Comparison of ENCODE assay signal across 8 cellular contexts in the genomic region with DNA sequence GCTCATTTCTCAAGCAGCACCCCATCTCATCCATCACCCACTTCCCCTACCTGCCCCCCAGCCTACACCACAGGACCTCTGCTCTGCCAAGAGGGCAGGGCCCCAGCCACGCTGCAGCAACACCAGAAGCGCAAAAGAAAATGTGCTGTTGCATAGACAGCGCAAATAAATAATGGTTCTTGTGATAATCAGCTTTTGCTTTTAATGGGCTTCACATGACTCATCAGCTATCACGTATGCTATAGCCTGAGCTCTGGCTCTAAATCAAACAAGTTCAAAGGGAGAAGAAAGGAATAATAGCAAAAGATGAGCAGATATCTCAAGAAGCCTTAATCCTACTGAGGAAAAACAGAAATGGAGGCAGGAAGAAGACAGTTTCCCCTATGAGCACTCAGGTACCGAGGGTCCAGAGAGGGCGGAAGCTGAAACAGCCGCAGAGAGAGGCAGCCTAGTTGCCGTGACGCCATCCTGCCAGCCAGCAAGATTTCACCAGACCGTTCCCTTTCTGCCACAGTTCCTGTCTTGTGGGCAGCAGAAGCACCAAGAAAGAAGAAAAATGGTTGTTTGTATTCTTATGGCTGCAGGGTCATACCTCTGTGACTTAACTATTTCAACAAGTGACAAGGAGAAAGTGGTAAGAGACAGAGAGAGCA. TPM values are rescaled to one million over a fixed set of nuclear protein-coding genes. Genes with fewer than 3 reads are reported as not detected.
DNase-seq lines count a peak whose midpoint lies in the region; ATAC-seq, FAIRE-seq and TF ChIP-seq lines count a peak whose summit lies in the region.

No MANE protein-coding gene starts in this region.

- H3K27ac Mint-ChIP-seq in stimulated activated naive CD8-positive, alpha-beta T cell treated with anti-CD3 and anti-CD28 coated beads, Interleukin-15, amount 100 ng/mL, for 72 hours: peak overlapping the region; percentile 94 to 95

- in situ Hi-C loops in ACHN (cut with HindIII; ENCODE audit: low pct_ligation_motif_present, low pct_unique_long_range_greater_than_20kb, low sequenced_read_pairs): no loop called here

- peaks cover 0 to 1% of the 10 kb centered on the region in 2 donors for H3K9me3 Mint-ChIP-seq in stimulated activated naive CD8-positive, alpha-beta T cell treated with anti-CD3 and anti-CD28 coated beads, Interleukin-15, amount 100 ng/mL, for 72 hours

- peak; percentile 86 for FAIRE-seq in GM12891 (lab: Jason Lieb, UNC)

- DNase-seq in GM12891 (ENCODE audit: insufficient read length, low spot score) (no peak), NOMO-1 treated with dmso at 0.1 percent for 144 hours (lab: John Stamatoyannopoulos, UW; ENCODE audit: unreplicated experiment) (peak; percentile 89), left lung (peak; percentile 78 to 88), kidney tubule cell (ENCODE audit: low spot score) (no peak), ACHN (no peak)
- DNase-seq in activated effector memory CD4-positive, alpha-beta T cell treated with Interleukin-2 at 50 U/mL for 16 hours: peak; percentile 58
- DNase-seq in stimulated activated naive CD8-positive, alpha-beta T cell treated with anti-CD3 and anti-CD28 coated beads, Interleukin-15, amount 100 ng/mL, for 72 hours: peak; percentile 59 to 78

- no peaks in the 10 kb centered on the region for H3K9me3 ChIP-seq in left lung

- peaks cover 73% of the 10 kb centered on the region for H3K4me1 Mint-ChIP-seq in stimulated activated naive CD8-positive, alpha-beta T cell treated with anti-CD3 and anti-CD28 coated beads, Interleukin-15, amount 100 ng/mL, for 72 hours

- intact Hi-C loops in left lung (cut with DNase I): no loop called here

- H3K4me3 Mint-ChIP-seq in stimulated activated naive CD8-positive, alpha-beta T cell treated with anti-CD3 and anti-CD28 coated beads, Interleukin-15, amount 100 ng/mL, for 72 hours: peak overlapping the region; percentile 75 to 80

- H3K27me3 ChIP-seq in left lung: no peaks in the 10 kb centered on the region

- H3K4me3 ChIP-seq in left lung: peak overlapping the region in 1 of 2 donors; percentile 17

- peak overlapping the region; percentile 47 to 84 for H3K27ac ChIP-seq in left lung

- no peaks in the 10 kb centered on the region for H3K27me3 Mint-ChIP-seq in stimulated activated naive CD8-positive, alpha-beta T cell treated with anti-CD3 and anti-CD28 coated beads, Interleukin-15, amount 100 ng/mL, for 72 hours

- H3K4me1 ChIP-seq in left lung: peaks cover 0 to 60% of the 10 kb centered on the region in 2 donors

- TF ChIP-seq POLR2A in GM12891 (IDR thresholded peaks at IDR 0.05; ENCODE audit: low read depth, low read length): no peak

- H3K36me3 ChIP-seq in left lung: peaks cover 2 to 5% of the 10 kb centered on the region in 2 donors

- TF ChIP-seq CTCF in left lung (IDR thresholded peaks at IDR 0.05): no peak

- ATAC-seq in HG02678 (IDR thresholded peaks at IDR 0.05; ENCODE audit: unreplicated experiment) (peak; percentile 95), left lung (peak; percentile 79)
- peak; percentile 98 for ATAC-seq in stimulated activated naive CD8-positive, alpha-beta T cell treated with anti-CD3 and anti-CD28 coated beads, Interleukin-15, amount 100 ng/mL, for 72 hours

TF ChIP-seq in GM12891, 5 proteins besides CTCF, POLR2A, EP300 and RAD21:
- peak; percentile 48 for TF ChIP-seq SPI1 (IDR thresholded peaks at IDR 0.05; ENCODE audit: low read depth, low read length)
- no peak for TF ChIP-seq PAX5 (IDR thresholded peaks at IDR 0.05; ENCODE audit: insufficient read depth, low read length, severe bottlenecking)

RNA-seq across cellular contexts. Expression of gene RAB27A, which starts 22.1 kb away (rescaled TPM):
- 14.4 TPM for polyA plus RNA-seq in GM12891 (2012; ENCODE audit: low read depth, missing spikeins)
- 10 to 100 TPM; 58.1 to 85.7 TPM for total RNA-seq in left lung

RNA-seq across cellular contexts. Expression of gene PIGBOS1, which starts 51.4 kb away (rescaled TPM):
- polyA plus RNA-seq in GM12891 (2012; ENCODE audit: low read depth, missing spikeins): 11.6 TPM
- 10 to 100 TPM in 1 of 2 donors, 1 to 10 TPM in 1; 9.8 to 12.7 TPM for total RNA-seq in left lung

RNA-seq across cellular contexts. Expression of gene PIGB, which starts 51.5 kb away (rescaled TPM):
- polyA plus RNA-seq in GM12891 (2012; ENCODE audit: low read depth, missing spikeins): 10.1 TPM
- 10 to 100 TPM; 13.6 to 17.6 TPM for total RNA-seq in left lung

Comparison
In these comparisons a context has a peak if more than half of its experiments do, and no peak if none do; other contexts are left out.
1. DNase-seq: peak in NOMO-1 treated with dmso at 0.1 percent for 144 hours (single experiment), activated effector memory CD4-positive, alpha-beta T cell treated with Interleukin-2 at 50 U/mL for 16 hours (single experiment), left lung (2 of 2) and stimulated activated naive CD8-positive, alpha-beta T cell treated with anti-CD3 and anti-CD28 coated beads, Interleukin-15, amount 100 ng/mL, for 72 hours (2 of 2); none in GM12891 (single experiment), kidney tubule cell (single experiment) and ACHN (single experiment).
2. Peak in every context shown above with its lines, with median percentiles within 50 percentile points of each other: ATAC-seq.